In genomic region chr16:17937003-17937402, GRCh38 we compare ENCODE assay signal across 29 cellular contexts.
"Had no signal": no experiment of that assay in that cellular context is flagged by ENCODE, and none has a peak within 500 bp of the region (broad histone marks: within the 10 kb centered on the region; RNA-seq: fewer than 3 reads in every experiment).

No MANE protein-coding gene starts in this region.

- H3K36me3 ChIP-seq: adrenal gland, brain microvascular endothelial cell, breast epithelium had no signal

- H3K27ac Mint-ChIP-seq: activated B cell treated with CpG ODN at 0.5 μM for 24 hours; activated CD4-positive, alpha-beta memory T cell treated with anti-CD3 and anti-CD28 coated beads, Interleukin-2, amount 10 ng/mL, durations not matched to agents 7 days and 5 days; activated CD4-positive, alpha-beta T cell treated with anti-CD3 and anti-CD28 coated beads, Interleukin-2, amount 10 ng/mL, durations not matched to agents 24 days and 14 days; activated CD8-positive, alpha-beta memory T cell treated with anti-CD3 and anti-CD28 coated beads, Interleukin-2, amount 10 ng/mL, durations not matched to agents 7 days and 5 days; activated CD8-positive, alpha-beta T cell treated with anti-CD3 and anti-CD28 coated beads, Interleukin-2, amount 10 ng/mL, durations not matched to agents 7 days and 5 days; activated naive CD4-positive, alpha-beta T cell treated with anti-CD3 and anti-CD28 coated beads, Interleukin-2, amount 10 ng/mL, durations not matched to agents 7 days and 5 days; activated naive CD4-positive, alpha-beta T cell treated with anti-CD3 and anti-CD28 coated beads, Interleukin-2, amount 50 U/mL, for 72 hours; activated naive CD8-positive, alpha-beta T cell treated with anti-CD3 and anti-CD28 coated beads for 36 hours; activated T-cell treated with anti-CD3 and anti-CD28 coated beads, Interleukin-2, amount 50 U/mL, for 24 hours; activated T-helper 2 cell treated with anti-CD3 and anti-CD28 coated beads, Interferon-gamma antibody, Interleukin-2, Interleukin-4, amounts not matched to agents 10 μg/mL and 5 μg/mL and 100 μg/mL, durations not matched to agents 14 hours and 24 hours and 36 hours; T-cell; T-helper 17 cell had no signal

- H3K4me3 Mint-ChIP-seq: activated B cell treated with CpG ODN at 0.5 μM for 24 hours; activated CD4-positive, alpha-beta memory T cell treated with anti-CD3 and anti-CD28 coated beads, Interleukin-2, amount 10 ng/mL, durations not matched to agents 7 days and 5 days; activated CD4-positive, alpha-beta T cell treated with anti-CD3 and anti-CD28 coated beads, Interleukin-2, amount 10 ng/mL, durations not matched to agents 24 days and 14 days; activated CD8-positive, alpha-beta memory T cell treated with anti-CD3 and anti-CD28 coated beads, Interleukin-2, amount 10 ng/mL, durations not matched to agents 7 days and 5 days; activated CD8-positive, alpha-beta T cell treated with anti-CD3 and anti-CD28 coated beads, Interleukin-2, amount 10 ng/mL, durations not matched to agents 7 days and 5 days; activated naive CD4-positive, alpha-beta T cell treated with anti-CD3 and anti-CD28 coated beads, Interleukin-2, amount 10 ng/mL, durations not matched to agents 7 days and 5 days; activated naive CD8-positive, alpha-beta T cell treated with anti-CD3 and anti-CD28 coated beads for 36 hours; activated T-cell treated with anti-CD3 and anti-CD28 coated beads, Interleukin-2, amount 50 U/mL, for 24 hours; T-cell; T-helper 17 cell had no signal

- H3K27me3 ChIP-seq: adrenal gland, body of pancreas, brain microvascular endothelial cell, breast epithelium had no signal

- H3K9me3 ChIP-seq: adrenal gland, body of pancreas, breast epithelium had no signal

- ATAC-seq: activated CD8-positive, alpha-beta memory T cell treated with anti-CD3 and anti-CD28 coated beads, Interleukin-2, amount 10 ng/mL, durations not matched to agents 7 days and 5 days; activated CD8-positive, alpha-beta T cell treated with anti-CD3 and anti-CD28 coated beads, Interleukin-2, amount 10 ng/mL, durations not matched to agents 7 days and 5 days; activated naive CD4-positive, alpha-beta T cell treated with anti-CD3 and anti-CD28 coated beads, Interleukin-2, amount 50 U/mL, for 72 hours; body of pancreas; T-cell; T-helper 17 cell had no signal

- H3K4me3 ChIP-seq: adrenal gland, body of pancreas, breast epithelium had no signal

- H3K27ac ChIP-seq: adrenal gland, body of pancreas, brain microvascular endothelial cell, breast epithelium, VCaP had no signal

- DNase-seq: activated B cell treated with CpG ODN at 0.5 μM for 24 hours; activated CD4-positive, alpha-beta memory T cell treated with anti-CD3 and anti-CD28 coated beads, Interleukin-2, amount 10 ng/mL, durations not matched to agents 7 days and 5 days; activated CD4-positive, alpha-beta T cell treated with anti-CD3 and anti-CD28 coated beads for 4 hours; activated CD4-positive, alpha-beta T cell treated with anti-CD3 and anti-CD28 coated beads, Interleukin-2, amount 10 ng/mL, durations not matched to agents 24 days and 14 days; activated CD4-positive, alpha-beta T cell treated with anti-CD3 and anti-CD28 coated beads, Interleukin-2, amount 50 U/mL, for 48 hours; activated CD4-positive, CD25-positive, alpha-beta regulatory T cell treated with anti-CD3 and anti-CD28 coated beads, Interleukin-2, amount 50 U/mL, for 72 hours; activated CD8-positive, alpha-beta memory T cell treated with anti-CD3 and anti-CD28 coated beads for 24 hours; activated CD8-positive, alpha-beta memory T cell treated with anti-CD3 and anti-CD28 coated beads, Interleukin-2, amount 10 ng/mL, durations not matched to agents 7 days and 5 days; activated CD8-positive, alpha-beta memory T cell treated with anti-CD3 and anti-CD28 coated beads, Interleukin-2, amount 50 U/mL, for 48 hours; activated CD8-positive, alpha-beta T cell treated with anti-CD3 and anti-CD28 coated beads, Interleukin-2, amount 10 ng/mL, durations not matched to agents 7 days and 5 days; activated effector memory CD4-positive, alpha-beta T cell treated with Interleukin-2 at 50 U/mL for 16 hours; activated gamma-delta T cell; activated naive CD4-positive, alpha-beta T cell treated with anti-CD3 and anti-CD28 coated beads, Interleukin-2, amount 10 ng/mL, durations not matched to agents 7 days and 5 days; activated naive CD4-positive, alpha-beta T cell treated with Interleukin-2 at 50 U/mL for 16 hours; activated naive CD8-positive, alpha-beta T cell treated with anti-CD3 and anti-CD28 coated beads for 36 hours; activated T-cell treated with anti-CD3 and anti-CD28 coated beads, Interleukin-2, amount 50 U/mL, for 24 hours; activated T-cell treated with anti-CD3 and anti-CD28 coated beads, Interleukin-2, amount 50 U/mL, for 48 hours; adrenal gland; amniotic stem cell; aorta; body of pancreas; brain microvascular endothelial cell; central memory CD4-positive, alpha-beta T cell; T-cell; T-helper 17 cell had no signal

- H3K9me3 Mint-ChIP-seq: activated B cell treated with CpG ODN at 0.5 μM for 24 hours; activated CD4-positive, alpha-beta memory T cell treated with anti-CD3 and anti-CD28 coated beads, Interleukin-2, amount 10 ng/mL, durations not matched to agents 7 days and 5 days; activated CD4-positive, alpha-beta T cell treated with anti-CD3 and anti-CD28 coated beads, Interleukin-2, amount 10 ng/mL, durations not matched to agents 24 days and 14 days; activated naive CD4-positive, alpha-beta T cell treated with anti-CD3 and anti-CD28 coated beads, Interleukin-2, amount 10 ng/mL, durations not matched to agents 7 days and 5 days; activated naive CD8-positive, alpha-beta T cell treated with anti-CD3 and anti-CD28 coated beads for 36 hours; activated T-cell treated with anti-CD3 and anti-CD28 coated beads, Interleukin-2, amount 50 U/mL, for 24 hours; activated T-helper 2 cell treated with anti-CD3 and anti-CD28 coated beads, Interferon-gamma antibody, Interleukin-2, Interleukin-4, amounts not matched to agents 10 μg/mL and 5 μg/mL and 100 μg/mL, durations not matched to agents 14 hours and 24 hours and 36 hours had no signal

- H3K36me3 Mint-ChIP-seq: activated CD8-positive, alpha-beta memory T cell treated with anti-CD3 and anti-CD28 coated beads, Interleukin-2, amount 10 ng/mL, durations not matched to agents 7 days and 5 days; activated naive CD4-positive, alpha-beta T cell treated with anti-CD3 and anti-CD28 coated beads, Interleukin-2, amount 10 ng/mL, durations not matched to agents 7 days and 5 days; activated naive CD8-positive, alpha-beta T cell treated with anti-CD3 and anti-CD28 coated beads for 36 hours; T-cell had no signal

- H3K27me3 Mint-ChIP-seq: activated B cell treated with CpG ODN at 0.5 μM for 24 hours; activated CD4-positive, alpha-beta memory T cell treated with anti-CD3 and anti-CD28 coated beads, Interleukin-2, amount 10 ng/mL, durations not matched to agents 7 days and 5 days; activated naive CD4-positive, alpha-beta T cell treated with anti-CD3 and anti-CD28 coated beads, Interleukin-2, amount 10 ng/mL, durations not matched to agents 7 days and 5 days; activated T-cell treated with anti-CD3 and anti-CD28 coated beads, Interleukin-2, amount 50 U/mL, for 24 hours; T-cell; T-helper 17 cell had no signal

- H3K4me1 ChIP-seq: adrenal gland, body of pancreas, breast epithelium had no signal
